1 cellular context compared by ENCODE assay signal in the genomic region with DNA sequence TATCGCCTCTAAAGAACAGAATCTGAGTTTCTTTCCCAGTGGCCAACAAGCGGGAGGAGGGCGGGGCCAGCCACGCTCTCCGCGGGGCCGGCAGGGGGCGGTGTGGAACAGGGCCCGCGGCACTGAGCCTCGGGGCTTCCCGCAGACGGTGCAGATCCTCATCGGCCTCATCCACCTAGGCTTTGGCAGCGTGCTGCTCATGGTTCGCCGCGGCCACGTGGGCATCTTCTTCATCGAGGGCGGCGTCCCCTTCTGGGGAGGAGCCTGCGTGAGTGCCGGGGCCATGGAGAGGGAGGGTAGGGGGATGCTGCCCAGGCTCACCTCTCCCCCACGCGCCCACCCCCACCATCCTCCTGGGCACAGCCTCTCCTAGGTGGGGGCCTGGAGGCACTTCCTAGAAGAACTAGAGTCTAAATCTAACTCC.
TF ChIP-seq lines count a peak whose summit lies in the region.

No MANE protein-coding gene starts in this region.

TF ChIP-seq in GM12878, 131 proteins besides CTCF, POLR2A, EP300 and RAD21 (continued from another document):
- TF ChIP-seq ZNF592 (IDR thresholded peaks at IDR 0.05): no peak
TF ChIP-seq in GM12878: peak in this region for 0.
